ENCODE assay signal across 1 cellular context in genomic region chr20:48843125-48843806, GRCh38.
A peak's percentile ranks its signal among the peaks of the same experiment; 100 is the strongest.
TF ChIP-seq lines count a peak whose summit lies in the region.

No MANE protein-coding gene starts in this region.

TF ChIP-seq in K562, 482 proteins besides CTCF, POLR2A, EP300 and RAD21 (continued from another document):
- TF ChIP-seq, protein P1, sequence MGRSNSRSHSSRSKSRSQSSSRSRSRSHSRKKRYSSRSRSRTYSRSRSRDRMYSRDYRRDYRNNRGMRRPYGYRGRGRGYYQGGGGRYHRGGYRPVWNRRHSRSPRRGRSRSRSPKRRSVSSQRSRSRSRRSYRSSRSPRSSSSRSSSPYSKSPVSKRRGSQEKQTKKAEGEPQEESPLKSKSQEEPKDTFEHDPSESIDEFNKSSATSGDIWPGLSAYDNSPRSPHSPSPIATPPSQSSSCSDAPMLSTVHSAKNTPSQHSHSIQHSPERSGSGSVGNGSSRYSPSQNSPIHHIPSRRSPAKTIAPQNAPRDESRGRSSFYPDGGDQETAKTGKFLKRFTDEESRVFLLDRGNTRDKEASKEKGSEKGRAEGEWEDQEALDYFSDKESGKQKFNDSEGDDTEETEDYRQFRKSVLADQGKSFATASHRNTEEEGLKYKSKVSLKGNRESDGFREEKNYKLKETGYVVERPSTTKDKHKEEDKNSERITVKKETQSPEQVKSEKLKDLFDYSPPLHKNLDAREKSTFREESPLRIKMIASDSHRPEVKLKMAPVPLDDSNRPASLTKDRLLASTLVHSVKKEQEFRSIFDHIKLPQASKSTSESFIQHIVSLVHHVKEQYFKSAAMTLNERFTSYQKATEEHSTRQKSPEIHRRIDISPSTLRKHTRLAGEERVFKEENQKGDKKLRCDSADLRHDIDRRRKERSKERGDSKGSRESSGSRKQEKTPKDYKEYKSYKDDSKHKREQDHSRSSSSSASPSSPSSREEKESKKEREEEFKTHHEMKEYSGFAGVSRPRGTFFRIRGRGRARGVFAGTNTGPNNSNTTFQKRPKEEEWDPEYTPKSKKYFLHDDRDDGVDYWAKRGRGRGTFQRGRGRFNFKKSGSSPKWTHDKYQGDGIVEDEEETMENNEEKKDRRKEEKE (IDR thresholded peaks at IDR 0.05; ENCODE audit: borderline replicate concordance in 1 of 2, control insufficient read depth in 1 of 2, low read depth in 2 of 2, low read length in 1 of 2): no peak
- TF ChIP-seq MIER1 (IDR thresholded peaks at IDR 0.05; ENCODE audit: low read depth): no peak
- TF ChIP-seq NFYB (IDR thresholded peaks at IDR 0.05; ENCODE audit: extremely low read depth, insufficient read length): peak; percentile 53
- peak; percentile 76 for TF ChIP-seq RAD51 (IDR thresholded peaks at IDR 0.05; ENCODE audit: borderline replicate concordance, low read depth)
- no peak for TF ChIP-seq FOXJ3 (CRISPR knock-in tag; IDR thresholded peaks at IDR 0.05)
- TF ChIP-seq ZNF561 (CRISPR knock-in tag; conservative IDR thresholded peaks at IDR 0.05): no peak
- TF ChIP-seq FOXK2 (conservative IDR thresholded peaks at IDR 0.05 in 1 of 2, IDR thresholded peaks at IDR 0.05 in 1 of 2; ENCODE audit: low read depth in 2 of 2): no peak
- TF ChIP-seq FOS (IDR thresholded peaks at IDR 0.05; ENCODE audit: extremely low read depth, insufficient read length): peak; percentile 22
- peak; percentile 55 for TF ChIP-seq RBM25 (IDR thresholded peaks at IDR 0.05; ENCODE audit: low read depth, low read length, severe bottlenecking)
- TF ChIP-seq ARID2 (IDR thresholded peaks at IDR 0.05): no peak
- no peak for TF ChIP-seq ZKSCAN3 (CRISPR knock-in tag; IDR thresholded peaks at IDR 0.05)
- TF ChIP-seq, protein P2, sequence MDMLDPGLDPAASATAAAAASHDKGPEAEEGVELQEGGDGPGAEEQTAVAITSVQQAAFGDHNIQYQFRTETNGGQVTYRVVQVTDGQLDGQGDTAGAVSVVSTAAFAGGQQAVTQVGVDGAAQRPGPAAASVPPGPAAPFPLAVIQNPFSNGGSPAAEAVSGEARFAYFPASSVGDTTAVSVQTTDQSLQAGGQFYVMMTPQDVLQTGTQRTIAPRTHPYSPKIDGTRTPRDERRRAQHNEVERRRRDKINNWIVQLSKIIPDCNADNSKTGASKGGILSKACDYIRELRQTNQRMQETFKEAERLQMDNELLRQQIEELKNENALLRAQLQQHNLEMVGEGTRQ (CRISPR knock-in tag; IDR thresholded peaks at IDR 0.05): peak; percentile 85
- no peak for TF ChIP-seq CEBPG (CRISPR knock-in tag; IDR thresholded peaks at IDR 0.05)
- TF ChIP-seq CEBPG (tag; conservative IDR thresholded peaks at IDR 0.05 in 1 of 2, IDR thresholded peaks at IDR 0.05 in 1 of 2): 0 out of 4 replicates have a peak, but pooled peaks of 1 of the 2 experiments have one; percentile 27
- no peak for TF ChIP-seq RBFOX2 (IDR thresholded peaks at IDR 0.05; ENCODE audit: low read depth, low read length)
- TF ChIP-seq LARP7 (IDR thresholded peaks at IDR 0.05): no peak
- TF ChIP-seq NELFE (IDR thresholded peaks at IDR 0.05; ENCODE audit: insufficient read depth, insufficient read length): no peak
- no peak for TF ChIP-seq THRA (IDR thresholded peaks at IDR 0.05)
- no peak for TF ChIP-seq HNRNPL (IDR thresholded peaks at IDR 0.05; ENCODE audit: low read depth, low read length)
- no peak for TF ChIP-seq PPARD (CRISPR knock-in tag; IDR thresholded peaks at IDR 0.05)
- TF ChIP-seq ZC3H11A (IDR thresholded peaks at IDR 0.05; ENCODE audit: low read depth, low read length): no peak
- TF ChIP-seq SFPQ (IDR thresholded peaks at IDR 0.05; ENCODE audit: low read depth, low read length): no peak
- no peak for TF ChIP-seq MEF2A (IDR thresholded peaks at IDR 0.05; ENCODE audit: control insufficient read depth, low read depth, low read length)
- no peak for TF ChIP-seq ZNF584 (CRISPR knock-in tag; IDR thresholded peaks at IDR 0.05; ENCODE audit: low read depth)
- TF ChIP-seq, protein P3, sequence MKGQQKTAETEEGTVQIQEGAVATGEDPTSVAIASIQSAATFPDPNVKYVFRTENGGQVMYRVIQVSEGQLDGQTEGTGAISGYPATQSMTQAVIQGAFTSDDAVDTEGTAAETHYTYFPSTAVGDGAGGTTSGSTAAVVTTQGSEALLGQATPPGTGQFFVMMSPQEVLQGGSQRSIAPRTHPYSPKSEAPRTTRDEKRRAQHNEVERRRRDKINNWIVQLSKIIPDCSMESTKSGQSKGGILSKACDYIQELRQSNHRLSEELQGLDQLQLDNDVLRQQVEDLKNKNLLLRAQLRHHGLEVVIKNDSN (CRISPR knock-in tag; IDR thresholded peaks at IDR 0.05): peak; percentile 81
- peak; percentile 61 for TF ChIP-seq ZNF316 (IDR thresholded peaks at IDR 0.05)
- TF ChIP-seq SMARCA4 (IDR thresholded peaks at IDR 0.05): no peak
- TF ChIP-seq ZNF586 (CRISPR knock-in tag; conservative IDR thresholded peaks at IDR 0.05): no peak
- TF ChIP-seq, protein P4, sequence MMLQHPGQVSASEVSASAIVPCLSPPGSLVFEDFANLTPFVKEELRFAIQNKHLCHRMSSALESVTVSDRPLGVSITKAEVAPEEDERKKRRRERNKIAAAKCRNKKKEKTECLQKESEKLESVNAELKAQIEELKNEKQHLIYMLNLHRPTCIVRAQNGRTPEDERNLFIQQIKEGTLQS (IDR thresholded peaks at IDR 0.05): 0 out of 2 replicates have a peak, but pooled peaks have one; percentile 20
- TF ChIP-seq, protein P4 (CRISPR knock-in tag; conservative IDR thresholded peaks at IDR 0.05): no peak
- TF ChIP-seq IFI16 (CRISPR knock-in tag; IDR thresholded peaks at IDR 0.05): no peak
- TF ChIP-seq POLR3A (IDR thresholded peaks at IDR 0.05; ENCODE audit: borderline replicate concordance, extremely low read depth, insufficient read depth, insufficient read length): no peak
- TF ChIP-seq CCNT2 (IDR thresholded peaks at IDR 0.05; ENCODE audit: borderline replicate concordance, extremely low read depth, insufficient read length, low read depth, low read length): no peak
- no peak for TF ChIP-seq KDM4B (IDR thresholded peaks at IDR 0.05; ENCODE audit: borderline replicate concordance in 2 of 2, low read depth in 1 of 2)
- TF ChIP-seq NR0B1 (IDR thresholded peaks at IDR 0.05; ENCODE audit: partially characterized antibody): no peak
- no peak for TF ChIP-seq E2F6 (IDR thresholded peaks at IDR 0.05; ENCODE audit: borderline replicate concordance in 1 of 2, extremely low read depth in 1 of 2, insufficient read depth in 1 of 2, insufficient read length in 1 of 2, low read depth in 1 of 2, low read length in 1 of 2, poor library complexity in 1 of 2, severe bottlenecking in 1 of 2)
- TF ChIP-seq ZFPM2 (CRISPR knock-in tag; IDR thresholded peaks at IDR 0.05): no peak
- no peak for TF ChIP-seq MAFK (IDR thresholded peaks at IDR 0.05; ENCODE audit: low read length)
- TF ChIP-seq DACH1 (IDR thresholded peaks at IDR 0.05; ENCODE audit: partially characterized antibody): no peak
